In the genomic region with DNA sequence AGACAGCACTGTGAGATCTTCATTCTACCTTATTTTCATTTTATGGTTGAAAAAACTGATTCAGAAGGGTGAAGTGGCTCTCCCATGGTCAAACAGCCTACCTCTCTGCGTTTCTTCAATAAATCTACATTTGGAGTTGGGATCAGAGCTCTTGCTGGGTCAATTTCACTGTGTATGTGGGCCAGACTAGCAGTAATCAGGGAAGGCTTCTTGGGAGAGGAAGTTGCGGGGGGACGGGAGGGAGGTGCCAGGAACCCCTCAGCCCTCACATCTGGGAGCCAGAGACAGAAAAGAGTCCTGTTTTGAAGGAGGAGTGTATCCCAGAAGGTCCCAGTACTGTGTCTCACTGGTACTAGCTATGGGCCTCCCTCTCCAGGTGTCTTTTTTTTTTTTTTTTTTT, we compare ENCODE assay signal across 8 cellular contexts. TPM values are rescaled to one million over a fixed set of nuclear protein-coding genes. Genes with fewer than 3 reads are reported as not detected.
A peak's percentile ranks its signal among the peaks of the same experiment; 100 is the strongest.
DNase-seq lines count a peak whose midpoint lies in the region; ATAC-seq, FAIRE-seq and TF ChIP-seq lines count a peak whose summit lies in the region.

No MANE protein-coding gene starts in this region.

- no peaks in the 10 kb centered on the region for H3F3A ChIP-seq in PC-3 (ENCODE audit: low read length, unreplicated experiment)

- H3K4me3 ChIP-seq in Caco-2 (ENCODE audit: low read depth, low read length) (peak overlapping the region; percentile 98), PC-3 (ENCODE audit: low read length) (peak overlapping the region; percentile 82), pancreas (peak overlapping the region; percentile 70 to 96 (median 90))

- CTCF ChIA-PET in Caco-2 (lab: Charles Lee) (interaction anchor here (1.6 to 1.7 kb wide), 2 partner anchors 39 to 70 kb away, joined by 9 to 12 read pairs; no protein-coding TSS in a partner anchor), PC-3 (lab: Charles Lee) (interaction anchor here (0.7 to 1.6 kb wide), 3 partner anchors 31 to 70 kb away, joined by 3 to 5 read pairs (median 3); no protein-coding TSS in a partner anchor)

- POLR2A ChIA-PET in Caco-2 (lab: Charles Lee) (interaction anchor here (1.3 to 1.8 kb wide), 3 partner anchors 12 to 38 kb away, joined by 5 to 12 read pairs (median 10); partner anchors contain the start of gene UBA52), PC-3 (lab: Charles Lee; ENCODE audit: unreplicated experiment) (interaction anchor here (0.6 kb wide), 2 partner anchors 30 to 819 kb away, joined by 11 to 19 read pairs; partner anchors contain the start of gene REX1BD)

- H4K20me1 ChIP-seq in PC-3 (ENCODE audit: low read length) = no peaks in the 10 kb centered on the region

- DNase-seq in Caco-2 = no peak
- no peak for DNase-seq in PC-3
- no peak for DNase-seq in endothelial cell (ENCODE audit: low spot score)
- no peak for DNase-seq in pancreas
- DNase-seq in GF-D8 (lab: John Stamatoyannopoulos, UW) = no peak
- DNase-seq in HK-2 (ENCODE audit: unreplicated experiment) = no peak

- H3K27me3 ChIP-seq in Caco-2 (replicated peaks; ENCODE audit: control insufficient read depth, insufficient read depth, low read length) (no peaks in the 10 kb centered on the region), PC-3 (ENCODE audit: low read length) (no peaks in the 10 kb centered on the region), pancreas (no peaks in the 10 kb centered on the region)

- peaks cover 24% of the 10 kb centered on the region for H3K79me2 ChIP-seq in PC-3 (ENCODE audit: low read length)

- H3K4me1 ChIP-seq in Caco-2 = no peaks in the 10 kb centered on the region
- H3K4me1 ChIP-seq in PC-3 (ENCODE audit: insufficient read depth, low read length) = peaks cover 12% of the 10 kb centered on the region; the same call in 1 of the 2 replicates
- peaks cover 0 to 9% (median 6%) of the 10 kb centered on the region in 3 donors for H3K4me1 ChIP-seq in pancreas

- 40 to 46% methylated on average over 3 of the region's 3 CpGs for WGBS in pancreas, 2 donors

- no peak for TF ChIP-seq CTCF in Caco-2 (IDR thresholded peaks at IDR 0.05; ENCODE audit: insufficient read depth in 1 of 2, low read depth in 1 of 2, low read length in 1 of 2, severe bottlenecking in 1 of 2, unreplicated experiment in 1 of 2)
- TF ChIP-seq CTCF in PC-3 (conservative IDR thresholded peaks at IDR 0.05; ENCODE audit: low read depth, low read length) = no peak
- no peak for TF ChIP-seq CTCF in endothelial cell (IDR thresholded peaks at IDR 0.05; ENCODE audit: unreplicated experiment)
- no peak for TF ChIP-seq CTCF in pancreas (IDR thresholded peaks at IDR 0.05)

- H3K27me3 Mint-ChIP-seq in Caco-2 (ENCODE audit: insufficient read depth, unreplicated experiment) (no peaks in the 10 kb centered on the region), endothelial cell (ENCODE audit: unreplicated experiment) (peaks cover 5% of the 10 kb centered on the region)

- peak overlapping the region; percentile 90 for H3K4me2 ChIP-seq in PC-3 (ENCODE audit: low read length)

- H3K36me3 ChIP-seq in Caco-2 (ENCODE audit: control insufficient read depth, insufficient read depth, low read length) = no peaks in the 10 kb centered on the region
- no peaks in the 10 kb centered on the region for H3K36me3 ChIP-seq in PC-3 (ENCODE audit: low read depth, low read length)
- peaks cover 0 to under 1% (median 0%) of the 10 kb centered on the region in 3 donors for H3K36me3 ChIP-seq in pancreas

- no peak overlapping the region for H3K27ac ChIP-seq in PC-3 (ENCODE audit: low read length)
- peak overlapping the region; percentile 84 to 94 (median 87) for H3K27ac ChIP-seq in pancreas

- H3K9me3 ChIP-seq in Caco-2 = no peaks in the 10 kb centered on the region
- H3K9me3 ChIP-seq in PC-3 (ENCODE audit: low read length) = no peaks in the 10 kb centered on the region
- H3K9me3 ChIP-seq in pancreas = no peaks in the 10 kb centered on the region

- intact Hi-C loops in Caco-2 (cut with micrococcal nuclease; ENCODE audit: unreplicated experiment) (loop anchor here (5.0 kb wide), 1 partner anchor 36 kb away; the partner anchor contains the start of gene ELL), PC-3 (cut with micrococcal nuclease) (loop anchor here (5.0 kb wide), 1 partner anchor 36 kb away; the partner anchor contains the start of gene ELL), pancreas (cut with DNase I) (no loop called here)

- H3K36me3 Mint-ChIP-seq in Caco-2 (ENCODE audit: insufficient read depth, unreplicated experiment) (peaks cover 6% of the 10 kb centered on the region), endothelial cell (ENCODE audit: low read depth, unreplicated experiment) (peaks cover 4% of the 10 kb centered on the region)

- ATAC-seq in PC-3 (no peak), pancreas (no peak), HG02642 (IDR thresholded peaks at IDR 0.05; ENCODE audit: poor library complexity, unreplicated experiment) (no peak), GM18870 (IDR thresholded peaks at IDR 0.05; ENCODE audit: unreplicated experiment) (no peak)

- H2AFZ ChIP-seq in PC-3 (ENCODE audit: low read length) = no peak overlapping the region

- H3K4me1 Mint-ChIP-seq in Caco-2 (ENCODE audit: low read depth, unreplicated experiment) (no peaks in the 10 kb centered on the region), endothelial cell (ENCODE audit: unreplicated experiment) (peaks cover 8% of the 10 kb centered on the region)

- no peak for FAIRE-seq in pancreas (lab: Jason Lieb, UNC)

- H3K27ac Mint-ChIP-seq in Caco-2 (ENCODE audit: unreplicated experiment) (peak overlapping the region; percentile 60), endothelial cell (ENCODE audit: unreplicated experiment) (peak overlapping the region; percentile 91)

- peak overlapping the region; percentile 92 for H3K9ac ChIP-seq in PC-3 (ENCODE audit: low read length)

- H3K9me3 Mint-ChIP-seq in Caco-2 (ENCODE audit: unreplicated experiment) (no peaks in the 10 kb centered on the region), endothelial cell (ENCODE audit: unreplicated experiment) (no peaks in the 10 kb centered on the region)

- H3K9me2 ChIP-seq in PC-3 (replicated peaks; ENCODE audit: low read length) = no peaks in the 10 kb centered on the region

- no TSS peak for BruUV-seq in Caco-2 (replicated peaks; lab: Mats Ljungman, UMichigan)
- no TSS peak for BruUV-seq in PC-3 (replicated peaks; lab: Mats Ljungman, UMichigan)

- H3K4me3 Mint-ChIP-seq in Caco-2 (ENCODE audit: unreplicated experiment) (peak overlapping the region; percentile 70), endothelial cell (ENCODE audit: unreplicated experiment) (peak overlapping the region; percentile 96)

RNA-seq across cellular contexts. Expression of gene KXD1, which starts 0.9 kb away (rescaled TPM):
- total RNA-seq in Caco-2 (2022) = 77.5 and 80.2 TPM in 2 replicates
- 137 and 162 TPM in 2 replicates for total RNA-seq in PC-3 (2014; rRNA removed)
- total RNA-seq in endothelial cell (ENCODE audit: unreplicated experiment) = 105 TPM
- 10 to 100 TPM; 33.4 to 46.2 (median 41.9) TPM for total RNA-seq in pancreas
- 10 to 100 TPM; 48.7 to 66.9 TPM for polyA plus RNA-seq in pancreas

RNA-seq across cellular contexts. Expression of gene UBA52, which starts 13.1 kb away (rescaled TPM):
- 1,276 and 1,389 TPM in 2 replicates for total RNA-seq in Caco-2 (2022)
- total RNA-seq in PC-3 (2014; rRNA removed) = 871 and 1,108 TPM in 2 replicates
- 1,465 TPM for total RNA-seq in endothelial cell (ENCODE audit: unreplicated experiment)
- 100 to 1,000 TPM; 522 to 838 (median 679) TPM for total RNA-seq in pancreas
- 100 to 1,000 TPM; 402 to 680 TPM for polyA plus RNA-seq in pancreas

RNA-seq across cellular contexts. Expression of gene FKBP8, which starts 15.2 kb away (rescaled TPM):
- total RNA-seq in Caco-2 (2022) (174 and 184 TPM in 2 replicates), PC-3 (2014; rRNA removed) (243 and 278 TPM in 2 replicates), endothelial cell (ENCODE audit: unreplicated experiment) (229 TPM), pancreas (100 to 1,000 TPM in 2 of 6 donors, 10 to 100 TPM in 4; 73.8 to 104 (median 87.9) TPM)
- polyA plus RNA-seq in pancreas = 100 to 1,000 TPM; 198 to 218 TPM

RNA-seq across cellular contexts. Expression of gene REX1BD, which starts 30.0 kb away (rescaled TPM):
- total RNA-seq in Caco-2 (2022) = 44.8 and 48.3 TPM in 2 replicates
- 121 and 207 TPM in 2 replicates for total RNA-seq in PC-3 (2014; rRNA removed)
- total RNA-seq in endothelial cell (ENCODE audit: unreplicated experiment) = 88.8 TPM
- 10 to 100 TPM; 30.0 to 46.2 (median 36.1) TPM for total RNA-seq in pancreas
- 100 to 1,000 TPM; 122 to 158 TPM for polyA plus RNA-seq in pancreas

RNA-seq across cellular contexts. Expression of gene ELL, which starts 36.7 kb away (rescaled TPM):
- total RNA-seq in Caco-2 (2022) = 11.2 and 12.1 TPM in 2 replicates
- 21.0 and 30.6 TPM in 2 replicates for total RNA-seq in PC-3 (2014; rRNA removed)
- 11.0 TPM for total RNA-seq in endothelial cell (ENCODE audit: unreplicated experiment)
- total RNA-seq in pancreas = 10 to 100 TPM in 1 of 6 donors, 1 to 10 TPM in 5; 5.8 to 10.5 (median 9.3) TPM
- 10 to 100 TPM; 10.3 to 13.4 TPM for polyA plus RNA-seq in pancreas

Comparison
In these comparisons a context has a peak if more than half of its experiments do, and no peak if none do; other contexts are left out.
1. intact Hi-C loops: an anchor here in Caco-2 (5.0 kb wide) and PC-3 (5.0 kb wide); none called in pancreas.